2 cellular contexts compared by ENCODE assay signal in the genomic region with DNA sequence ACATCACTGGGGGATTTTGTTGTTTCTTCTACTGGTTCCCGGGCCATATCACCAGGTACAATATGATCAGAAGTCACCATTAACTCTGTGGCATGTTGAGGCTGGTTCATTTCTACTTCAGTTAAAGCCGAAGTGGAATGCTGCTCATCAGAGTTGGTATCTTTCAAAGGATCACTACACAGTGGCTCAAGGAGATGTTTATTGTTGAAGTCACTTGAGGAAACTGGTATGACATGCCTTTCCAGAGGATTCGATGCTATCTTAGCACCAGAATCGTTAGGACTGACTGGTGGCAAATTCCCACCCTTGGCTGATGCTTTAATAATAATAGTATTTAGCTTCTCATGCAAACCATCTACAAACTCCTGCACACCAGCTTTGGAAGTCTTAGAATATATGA.
TF ChIP-seq lines count a peak whose summit lies in the region.

No MANE protein-coding gene starts in this region.

TF ChIP-seq in IMR-90, 13 proteins besides CTCF, POLR2A, EP300 and RAD21:
- no peak for TF ChIP-seq RFX5 (IDR thresholded peaks at IDR 0.05; ENCODE audit: low read depth, low read length)
- no peak for TF ChIP-seq SMC3 (IDR thresholded peaks at IDR 0.05; ENCODE audit: low read depth, low read length)
- no peak for TF ChIP-seq CEBPB (IDR thresholded peaks at IDR 0.05; ENCODE audit: low read depth, low read length)
- no peak for TF ChIP-seq MAZ (IDR thresholded peaks at IDR 0.05; ENCODE audit: borderline replicate concordance, low read depth, low read length)
- TF ChIP-seq MXI1 (IDR thresholded peaks at IDR 0.05; ENCODE audit: borderline replicate concordance, low read depth, low read length) = no peak
- no peak for TF ChIP-seq RCOR1 (IDR thresholded peaks at IDR 0.05; ENCODE audit: insufficient replicate concordance, low read length)
- TF ChIP-seq FOS (IDR thresholded peaks at IDR 0.05; ENCODE audit: low read depth, low read length) = no peak
- TF ChIP-seq, protein P1, sequence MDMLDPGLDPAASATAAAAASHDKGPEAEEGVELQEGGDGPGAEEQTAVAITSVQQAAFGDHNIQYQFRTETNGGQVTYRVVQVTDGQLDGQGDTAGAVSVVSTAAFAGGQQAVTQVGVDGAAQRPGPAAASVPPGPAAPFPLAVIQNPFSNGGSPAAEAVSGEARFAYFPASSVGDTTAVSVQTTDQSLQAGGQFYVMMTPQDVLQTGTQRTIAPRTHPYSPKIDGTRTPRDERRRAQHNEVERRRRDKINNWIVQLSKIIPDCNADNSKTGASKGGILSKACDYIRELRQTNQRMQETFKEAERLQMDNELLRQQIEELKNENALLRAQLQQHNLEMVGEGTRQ (IDR thresholded peaks at IDR 0.05; ENCODE audit: low read depth, low read length) = no peak
- no peak for TF ChIP-seq NFE2L2 (IDR thresholded peaks at IDR 0.05; ENCODE audit: low read depth, low read length)
- no peak for TF ChIP-seq ELK1 (IDR thresholded peaks at IDR 0.05; ENCODE audit: borderline replicate concordance, low read depth, low read length)
- TF ChIP-seq CHD1 (IDR thresholded peaks at IDR 0.05; ENCODE audit: low read depth, low read length) = no peak

TF ChIP-seq in GM12878, 131 proteins besides CTCF, POLR2A, EP300 and RAD21:
- no peak for TF ChIP-seq NRF1 (conservative IDR thresholded peaks at IDR 0.05; ENCODE audit: low read depth, low read length)
- no peak for TF ChIP-seq FOXK2 (IDR thresholded peaks at IDR 0.05)
- no peak for TF ChIP-seq CBFB (IDR thresholded peaks at IDR 0.05; ENCODE audit: low read depth)
- no peak for TF ChIP-seq CHD4 (IDR thresholded peaks at IDR 0.05)
- TF ChIP-seq SPI1 (IDR thresholded peaks at IDR 0.05; ENCODE audit: borderline replicate concordance, insufficient read depth, low read depth, low read length) = no peak
- no peak for TF ChIP-seq ZNF207 (IDR thresholded peaks at IDR 0.05; ENCODE audit: borderline replicate concordance)
- no peak for TF ChIP-seq CEBPZ (IDR thresholded peaks at IDR 0.05; ENCODE audit: low read depth, low read length)
- no peak for TF ChIP-seq RFX5 (IDR thresholded peaks at IDR 0.05; ENCODE audit: low read depth, low read length)
- TF ChIP-seq KDM1A (IDR thresholded peaks at IDR 0.05; ENCODE audit: borderline replicate concordance) = no peak
- TF ChIP-seq IRF4 (IDR thresholded peaks at IDR 0.05; ENCODE audit: low read depth, low read length) = no peak
- no peak for TF ChIP-seq MYB (IDR thresholded peaks at IDR 0.05; ENCODE audit: borderline replicate concordance, low read depth, low read length)
- TF ChIP-seq CREM (IDR thresholded peaks at IDR 0.05; ENCODE audit: low read depth) = no peak
- TF ChIP-seq CHD2 (IDR thresholded peaks at IDR 0.05; ENCODE audit: borderline replicate concordance, low read depth, low read length) = no peak
- TF ChIP-seq MXI1 (IDR thresholded peaks at IDR 0.05; ENCODE audit: low read depth, low read length) = no peak
- no peak for TF ChIP-seq RCOR1 (conservative IDR thresholded peaks at IDR 0.05; ENCODE audit: low read depth, low read length)
- no peak for TF ChIP-seq ZNF217 (IDR thresholded peaks at IDR 0.05)
TF ChIP-seq in GM12878: peak in this region for 0.
